Comparison of ENCODE assay signal across 25 cellular contexts in genomic region chr6:110712238-110712637, GRCh38.
A peak's percentile ranks its signal among the peaks of the same experiment; 100 is the strongest.
DNase-seq lines count a peak whose midpoint lies in the region; ATAC-seq, FAIRE-seq and TF ChIP-seq lines count a peak whose summit lies in the region.
"Had no signal": no experiment of that assay in that cellular context is flagged by ENCODE, and none has a peak within 500 bp of the region (broad histone marks: within the 10 kb centered on the region; RNA-seq: fewer than 3 reads in every experiment).

No MANE protein-coding gene starts in this region.

- no peak overlapping the region for H4K91ac ChIP-seq in IMR-90 (ENCODE audit: insufficient read depth, low read depth, low read length)

- H3K27me3 ChIP-seq in HepG2 (ENCODE audit: control insufficient read depth in 1 of 2, insufficient read depth in 2 of 2, low read length in 2 of 2) (no peaks in the 10 kb centered on the region; a peak in 1 of 5 replicates), right lobe of liver (no peaks in the 10 kb centered on the region), IMR-90 (ENCODE audit: control insufficient read depth, insufficient read depth, low read length) (no peaks in the 10 kb centered on the region)

- peaks cover 11% of the 10 kb centered on the region for H3K36me3 Mint-ChIP-seq in memory B cell

- in situ Hi-C loops in HepG2 (cut with HindIII; ENCODE audit: extremely low pct_ligation_motif_present, low pct_unique_long_range_greater_than_20kb) = no loop called here
- in situ Hi-C loops in IMR-90 (cut with MboI; ENCODE audit: low sequenced_read_pairs) = no loop called here

- H3K79me2 ChIP-seq in HepG2 (ENCODE audit: insufficient read depth, low read length) = peaks cover 9% of the 10 kb centered on the region

- no peak overlapping the region for H3K23ac ChIP-seq in IMR-90 (ENCODE audit: low read depth, low read length)

- TF ChIP-seq RAD21 in HepG2 (CRISPR knock-in tag; IDR thresholded peaks at IDR 0.05) (no peak), IMR-90 (IDR thresholded peaks at IDR 0.05; ENCODE audit: low read length) (no peak)

- no peak overlapping the region; the same call in 1 of the 2 replicates for H2BK120ac ChIP-seq in IMR-90 (ENCODE audit: low read depth, low read length)

- H3K79me1 ChIP-seq in IMR-90 (ENCODE audit: low read depth in 1 of 2, low read length in 2 of 2) = peaks cover 0 to 4% of the 10 kb centered on the region in 2 experiments; a peak in 2 of 4 replicates

- ATAC-seq in HepG2 (no peak), right lobe of liver (no peak), IMR-90 (ENCODE audit: low read depth) (no peak), memory B cell (ENCODE audit: low read depth) (no peak), sciatic nerve (no peak), Right ventricle myocardium inferior (no peak)

- no peak overlapping the region for H3K4ac ChIP-seq in IMR-90 (ENCODE audit: low read depth, low read length)

- no peak overlapping the region for H3K14ac ChIP-seq in IMR-90 (replicated peaks; ENCODE audit: low read depth, low read length)

- TF ChIP-seq CTCF in HepG2 (CRISPR knock-in tag; IDR thresholded peaks at IDR 0.05) (no peak), right lobe of liver (IDR thresholded peaks at IDR 0.05) (no peak), IMR-90 (conservative IDR thresholded peaks at IDR 0.05; ENCODE audit: low read depth, low read length) (no peak)

- H3K4me3 ChIP-seq in HepG2 (replicated peaks in 1 of 3; ENCODE audit: insufficient read depth in 1 of 3, low read depth in 2 of 3, low read length in 3 of 3) (no peak overlapping the region), right lobe of liver (no peak overlapping the region), IMR-90 (ENCODE audit: insufficient read depth, low read depth, low read length) (no peak overlapping the region)
- H3K4me3 ChIP-seq: HAP-1 had no signal

- TF ChIP-seq POLR2A in HepG2 (IDR thresholded peaks at IDR 0.05; ENCODE audit: insufficient read depth in 1 of 2, low read depth in 2 of 2, low read length in 2 of 2) (no peak), right lobe of liver (IDR thresholded peaks at IDR 0.05) (no peak), IMR-90 (IDR thresholded peaks at IDR 0.05; ENCODE audit: low read depth, low read length) (no peak)

- H3K56ac ChIP-seq in IMR-90 (ENCODE audit: extremely low read depth, insufficient read depth, low read length) = no peak overlapping the region

- no peak overlapping the region for H2AK9ac ChIP-seq in IMR-90 (replicated peaks; ENCODE audit: low read depth, low read length, poor library complexity)

- 98% methylated on average over 3 of the region's 3 CpGs for WGBS in HepG2 (ENCODE audit: low lambda C conversion rate)
- 93% methylated on average over 3 of the region's 3 CpGs for WGBS in right lobe of liver (ENCODE audit: insufficient coverage, low coverage, low lambda C conversion rate, missing lambda C conversion rate)
- no CpG with 5 or more reads among the region's 3 CpGs for WGBS in IMR-90 (ENCODE audit: extremely low coverage in 2 of 2, insufficient read length in 1 of 2), 2 experiments

- H2AFZ ChIP-seq in HepG2 (ENCODE audit: low read length) (no peak overlapping the region), IMR-90 (replicated peaks; ENCODE audit: low read length, poor library complexity) (no peak overlapping the region)

- H3K9me3 Mint-ChIP-seq in memory B cell = no peaks in the 10 kb centered on the region
- H3K9me3 Mint-ChIP-seq: CD4-positive, alpha-beta memory T cell; HFFc6 had no signal

- no peak for TF ChIP-seq EP300 in HepG2 (IDR thresholded peaks at IDR 0.05; ENCODE audit: low read depth in 2 of 2, low read length in 2 of 2)
- no peak for TF ChIP-seq EP300 in HepG2 (CRISPR knock-in tag; IDR thresholded peaks at IDR 0.05; ENCODE audit: borderline replicate concordance)

- no peak overlapping the region for H2BK20ac ChIP-seq in IMR-90 (ENCODE audit: low read depth, low read length)

- BruUV-seq in HepG2 (replicated peaks; lab: Mats Ljungman, UMichigan) (no TSS peak), IMR-90 (replicated peaks; lab: Mats Ljungman, UMichigan) (no TSS peak)

- no peak overlapping the region for H2BK5ac ChIP-seq in IMR-90 (ENCODE audit: low read depth, low read length, poor library complexity, severe bottlenecking)

- no peak overlapping the region for H3K27ac ChIP-seq in HepG2 (ENCODE audit: extremely low read length, insufficient read depth, low read length)
- H3K27ac ChIP-seq in right lobe of liver = no peak overlapping the region
- no peak overlapping the region for H3K27ac ChIP-seq in IMR-90 (ENCODE audit: insufficient read depth, low read length)
- H3K27ac ChIP-seq: 22Rv1 had no signal

- intact Hi-C loops in HepG2 (cut with micrococcal nuclease; ENCODE audit: unreplicated experiment) (no loop called here), right lobe of liver (cut with DNase I) (no loop called here), IMR-90 (cut with micrococcal nuclease) (no loop called here), sciatic nerve (cut with DNase I) (loop anchor here (10.0 kb wide), 1 partner anchor 173 kb away; no protein-coding TSS in a partner anchor), Right ventricle myocardium inferior (cut with DNase I) (no loop called here)

- no peak overlapping the region for H2AK5ac ChIP-seq in IMR-90 (ENCODE audit: low read depth, low read length)

- H2BK15ac ChIP-seq in IMR-90 (ENCODE audit: low read depth, low read length) = no peak overlapping the region

- H3K18ac ChIP-seq in IMR-90 (ENCODE audit: low read depth, low read length) = no peak overlapping the region

- no peak overlapping the region for H3K4me3 Mint-ChIP-seq in memory B cell
- H3K4me3 Mint-ChIP-seq: CD4-positive, alpha-beta memory T cell; HFFc6 had no signal

- no peak for FAIRE-seq in HepG2 (lab: Jason Lieb, UNC)
- FAIRE-seq: A204.1, GM12891, GM19239, H54 had no signal

- POLR2A ChIA-PET in HepG2 (lab: Yijun Ruan, JAX) (no interaction called here), IMR-90 (lab: Charles Lee; ENCODE audit: unreplicated experiment) (interaction anchor here (1.1 kb wide), 1 partner anchor 19 kb away, joined by 3 read pairs; no protein-coding TSS in a partner anchor)

- H4K20me1 ChIP-seq in HepG2 (ENCODE audit: insufficient read depth, low read length) (no peaks in the 10 kb centered on the region), IMR-90 (ENCODE audit: insufficient read depth, low read length) (no peaks in the 10 kb centered on the region)

- dilution Hi-C loops in IMR-90 (cut with HindIII; ENCODE audit: low sequenced_read_pairs, unreplicated experiment) = no loop called here

- DNase-seq in HepG2 (ENCODE audit: low spot score) (no peak), right lobe of liver (no peak), IMR-90 (no peak), memory B cell (ENCODE audit: low spot score in 2 of 2) (no peak), amygdala (lab: John Stamatoyannopoulos, UW) (no peak), NCI-H1048 (lab: John Stamatoyannopoulos, UW) (no peak), sciatic nerve (ENCODE audit: low spot score) (no peak), Right ventricle myocardium inferior (ENCODE audit: missing footprints) (no peak)
- DNase-seq: ACHN; AML-193; C1 segment of cervical spinal cord; Calu3; CD4-positive, alpha-beta memory T cell; COR-L47; DMS53; DMS79 treated with DMSO at 0.1 percent for 48 hours; GF-D8; GOT3; HFFc6 had no signal

- no peak overlapping the region for H3K4me2 ChIP-seq in HepG2 (ENCODE audit: low read depth, low read length)
- H3K4me2 ChIP-seq in IMR-90 (ENCODE audit: low read depth, low read length) = no peak overlapping the region

- CTCF ChIA-PET in HepG2 (lab: Yijun Ruan, JAX; ENCODE audit: low intra/inter-chr PET ratio, low total read pairs) (no interaction called here), IMR-90 (lab: Yijun Ruan, JAX) (no interaction called here)

- H3K4me1 ChIP-seq in HepG2 (ENCODE audit: insufficient read depth, low read length) (peaks cover 4% of the 10 kb centered on the region), right lobe of liver (no peaks in the 10 kb centered on the region), IMR-90 (ENCODE audit: control insufficient read depth, insufficient read depth, low read length) (peaks cover 5% of the 10 kb centered on the region)

- H3K9ac ChIP-seq in HepG2 (ENCODE audit: insufficient read depth, low read depth, low read length) (no peak overlapping the region), IMR-90 (ENCODE audit: low read depth, low read length) (no peak overlapping the region)

- H3K4me1 Mint-ChIP-seq in memory B cell = peaks cover 9% of the 10 kb centered on the region

- no peaks in the 10 kb centered on the region for H3K27me3 Mint-ChIP-seq in memory B cell
- H3K27me3 Mint-ChIP-seq: CD4-positive, alpha-beta memory T cell had no signal

- H3K9me1 ChIP-seq in IMR-90 (ENCODE audit: insufficient read depth, low read length) = 0 out of 2 replicates have a peak, but pooled peaks cover 2% of the 10 kb centered on the region

- H4K5ac ChIP-seq in IMR-90 (ENCODE audit: low read depth, low read length) = no peak overlapping the region

- H4K8ac ChIP-seq in IMR-90 (ENCODE audit: low read depth in 2 of 2, low read length in 2 of 2) = no peak overlapping the region

- H3K9me3 ChIP-seq in HepG2 (ENCODE audit: low read length) (no peaks in the 10 kb centered on the region), right lobe of liver (no peaks in the 10 kb centered on the region), IMR-90 (ENCODE audit: control insufficient read depth, insufficient read depth, low read length) (no peaks in the 10 kb centered on the region)
- H3K9me3 ChIP-seq: HAP-1 had no signal

- peak overlapping the region; percentile 29 for H3K27ac Mint-ChIP-seq in memory B cell
- H3K27ac Mint-ChIP-seq: HFFc6 had no signal

- H3K36me3 ChIP-seq in HepG2 (replicated peaks in 1 of 2; ENCODE audit: control insufficient read depth in 1 of 2, insufficient read depth in 2 of 2, low read length in 2 of 2) = peaks cover 2 to 11% of the 10 kb centered on the region in 2 experiments; a peak in 2 of 5 replicates
- no peaks in the 10 kb centered on the region for H3K36me3 ChIP-seq in right lobe of liver
- H3K36me3 ChIP-seq in IMR-90 (ENCODE audit: control insufficient read depth, insufficient read depth, low read length) = no peaks in the 10 kb centered on the region
- H3K36me3 ChIP-seq: HAP-1 had no signal

TF ChIP-seq in HepG2, 621 proteins besides CTCF, POLR2A, EP300 and RAD21:
- peak; percentile 2 to 61; a peak in 2 of 4 replicates for TF ChIP-seq MAFK (conservative IDR thresholded peaks at IDR 0.05 in 1 of 2, IDR thresholded peaks at IDR 0.05 in 1 of 2; ENCODE audit: low read length in 2 of 2)
- no peak for TF ChIP-seq RFX1 (IDR thresholded peaks at IDR 0.05)
TF ChIP-seq in HepG2: peak in this region for 1.

TF ChIP-seq in IMR-90, 13 proteins besides CTCF, POLR2A, EP300 and RAD21:
- TF ChIP-seq MAFK (IDR thresholded peaks at IDR 0.05; ENCODE audit: low read depth, low read length) (peak; percentile 20; the same call in 1 of the 2 replicates), RFX5 (IDR thresholded peaks at IDR 0.05; ENCODE audit: low read depth, low read length) (no peak), NFE2L2 (IDR thresholded peaks at IDR 0.05; ENCODE audit: low read depth, low read length) (no peak), FOS (IDR thresholded peaks at IDR 0.05; ENCODE audit: low read depth, low read length) (no peak), CHD1 (IDR thresholded peaks at IDR 0.05; ENCODE audit: low read depth, low read length) (no peak), MXI1 (IDR thresholded peaks at IDR 0.05; ENCODE audit: borderline replicate concordance, low read depth, low read length) (no peak)
